ENCODE assay signal across 15 cellular contexts in the genomic region with DNA sequence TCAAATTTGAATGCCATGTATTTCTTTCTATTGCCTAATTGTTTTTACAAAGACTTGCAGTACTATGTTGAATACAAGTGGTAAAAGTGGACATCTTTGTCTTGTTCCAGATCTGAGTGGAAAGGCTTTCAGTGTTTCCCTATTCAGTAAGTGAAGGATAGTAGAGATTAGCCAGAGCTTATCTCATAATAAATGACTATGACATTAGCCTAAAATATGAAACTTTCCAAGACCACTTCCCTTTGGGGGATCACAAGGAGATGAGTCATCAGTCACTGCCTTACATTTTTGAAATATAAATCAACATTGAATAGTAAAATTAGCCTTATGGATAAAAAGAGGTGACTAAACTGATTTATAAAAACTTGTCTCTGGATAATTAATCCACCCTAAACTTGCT.
A peak's percentile ranks its signal among the peaks of the same experiment; 100 is the strongest.
DNase-seq lines count a peak whose midpoint lies in the region; ATAC-seq, FAIRE-seq and TF ChIP-seq lines count a peak whose summit lies in the region.
"Had no signal": no experiment of that assay in that cellular context is flagged by ENCODE, and none has a peak within 500 bp of the region (broad histone marks: within the 10 kb centered on the region; RNA-seq: fewer than 3 reads in every experiment).

No MANE protein-coding gene starts in this region.

- BruUV-seq in Calu3 (replicated peaks; lab: Mats Ljungman, UMichigan) (no TSS peak), PC-9 (replicated peaks; lab: Mats Ljungman, UMichigan) (no TSS peak)

- no peak for DNase-seq in Calu3
- DNase-seq in PC-9, result peak in 1 of 2 experiments; percentile 34
- DNase-seq in chondrocyte (ENCODE audit: low spot score), result no peak
- DNase-seq in keratinocyte (ENCODE audit: low read depth, low spot score), result peak; percentile 11
- no peak for DNase-seq in stimulated activated CD4-positive, alpha-beta T cell treated with anti-CD3 and anti-CD28 coated beads, Interleukin-1b, Interleukin-23, amount 100 ng/mL, for 48 hours
- no peak for DNase-seq in islet precursor cell
- DNase-seq in substantia nigra (lab: John Stamatoyannopoulos, UW), result no peak
- DNase-seq in naive thymus-derived CD4-positive, alpha-beta T cell, result no peak
- DNase-seq: activated B cell treated with CpG ODN at 0.5 μM for 24 hours; activated naive CD4-positive, alpha-beta T cell treated with anti-CD3 and anti-CD28 coated beads for 36 hours; DND-41; NCI-H1092 treated with DMSO at 0.1 percent for 48 hours; posterior cingulate gyrus had no signal

- no peaks in the 10 kb centered on the region for H3K36me3 ChIP-seq in PC-9 (ENCODE audit: low read depth)
- no peaks in the 10 kb centered on the region for H3K36me3 ChIP-seq in keratinocyte (ENCODE audit: control insufficient read depth in 2 of 2, extremely low read depth in 1 of 2, insufficient read depth in 2 of 2, low read length in 2 of 2)
- no peaks in the 10 kb centered on the region for H3K36me3 ChIP-seq in naive thymus-derived CD4-positive, alpha-beta T cell (ENCODE audit: control insufficient read depth in 2 of 3, insufficient read depth in 3 of 3, low read length in 3 of 3)
- H3K36me3 ChIP-seq: tibial nerve had no signal

- no peaks in the 10 kb centered on the region for H3K9me2 ChIP-seq in PC-9 (ENCODE audit: insufficient read depth)

- intact Hi-C loops in Calu3 (cut with micrococcal nuclease; ENCODE audit: unreplicated experiment) (no loop called here), PC-9 (cut with micrococcal nuclease; ENCODE audit: unreplicated experiment) (no loop called here)
- intact Hi-C loops in naive thymus-derived CD4-positive, alpha-beta T cell (cut with micrococcal nuclease), result no loop called here

- H4K20me1 ChIP-seq in PC-9 (ENCODE audit: insufficient read depth), result no peaks in the 10 kb centered on the region
- H4K20me1 ChIP-seq in keratinocyte (ENCODE audit: control insufficient read depth, extremely low read depth, insufficient read depth, low read length), result no peaks in the 10 kb centered on the region

- H3K9me3 Mint-ChIP-seq in Calu3 (ENCODE audit: low read depth, unreplicated experiment), result no peaks in the 10 kb centered on the region
- H3K9me3 Mint-ChIP-seq in chondrocyte (ENCODE audit: low read depth), result no peaks in the 10 kb centered on the region
- H3K9me3 Mint-ChIP-seq in naive thymus-derived CD4-positive, alpha-beta T cell, result peaks cover 0 to 9% (median 0%) of the 10 kb centered on the region in 11 donors
- H3K9me3 Mint-ChIP-seq: activated B cell treated with CpG ODN at 0.5 μM for 24 hours had no signal

- CTCF ChIA-PET in Calu3 (lab: Charles Lee) (no interaction called here), PC-9 (lab: Charles Lee) (no interaction called here)
- CTCF ChIA-PET in naive thymus-derived CD4-positive, alpha-beta T cell (lab: Charles Lee), result no interaction called here

- H3F3A ChIP-seq in PC-9 (ENCODE audit: insufficient read depth, low read depth), result peaks cover 9% of the 10 kb centered on the region; the same call in 1 of the 2 replicates

- H3K4me3 Mint-ChIP-seq in Calu3 (ENCODE audit: low read depth, unreplicated experiment), result no peak overlapping the region
- H3K4me3 Mint-ChIP-seq in chondrocyte (ENCODE audit: unreplicated experiment), result no peak overlapping the region
- H3K4me3 Mint-ChIP-seq in naive thymus-derived CD4-positive, alpha-beta T cell, result no peak overlapping the region
- H3K4me3 Mint-ChIP-seq: activated B cell treated with CpG ODN at 0.5 μM for 24 hours; activated naive CD4-positive, alpha-beta T cell treated with anti-CD3 and anti-CD28 coated beads for 36 hours; B cell had no signal

- 0 out of 2 replicates have a peak overlapping the region, but pooled peaks have one; percentile 26 for H3K4me2 ChIP-seq in PC-9
- H3K4me2 ChIP-seq in keratinocyte (ENCODE audit: control insufficient read depth, extremely low read depth, insufficient read depth, low read depth, low read length), result peak overlapping the region; percentile 72

- peak overlapping the region; percentile 56 for H3K9ac ChIP-seq in keratinocyte (ENCODE audit: control insufficient read depth, extremely low read depth, insufficient read depth, low read length)

- H3K36me3 Mint-ChIP-seq in Calu3 (ENCODE audit: insufficient read depth, unreplicated experiment), result peaks cover 15% of the 10 kb centered on the region
- no peaks in the 10 kb centered on the region for H3K36me3 Mint-ChIP-seq in chondrocyte (ENCODE audit: low read depth)
- H3K36me3 Mint-ChIP-seq in naive thymus-derived CD4-positive, alpha-beta T cell, result no peaks in the 10 kb centered on the region

- H3K27me3 Mint-ChIP-seq in Calu3 (ENCODE audit: unreplicated experiment) (no peaks in the 10 kb centered on the region), chondrocyte (ENCODE audit: low read depth) (no peaks in the 10 kb centered on the region)
- no peaks in the 10 kb centered on the region for H3K27me3 Mint-ChIP-seq in naive thymus-derived CD4-positive, alpha-beta T cell
- H3K27me3 Mint-ChIP-seq: activated B cell treated with CpG ODN at 0.5 μM for 24 hours, B cell had no signal

- peak; percentile 63 for FAIRE-seq in keratinocyte (lab: Jason Lieb, UNC)

- H3K4me1 Mint-ChIP-seq in Calu3 (ENCODE audit: low read depth, unreplicated experiment) (peaks cover 24% of the 10 kb centered on the region), chondrocyte (ENCODE audit: low read depth) (peaks cover 47% of the 10 kb centered on the region)
- H3K4me1 Mint-ChIP-seq in naive thymus-derived CD4-positive, alpha-beta T cell, result no peaks in the 10 kb centered on the region
- H3K4me1 Mint-ChIP-seq: activated B cell treated with CpG ODN at 0.5 μM for 24 hours, B cell had no signal

- TF ChIP-seq CTCF in Calu3 (IDR thresholded peaks at IDR 0.05; ENCODE audit: unreplicated experiment) (no peak), PC-9 (conservative IDR thresholded peaks at IDR 0.05) (no peak), chondrocyte (IDR thresholded peaks at IDR 0.05) (no peak), keratinocyte (optimal IDR thresholded peaks at IDR 0.05 in 1 of 3, IDR thresholded peaks at IDR 0.05 in 1 of 3, conservative IDR thresholded peaks at IDR 0.05 in 1 of 3; ENCODE audit: extremely low read depth in 1 of 3, insufficient read depth in 2 of 3, low read length in 3 of 3) (no peak)

- H3K9me1 ChIP-seq in keratinocyte (ENCODE audit: control insufficient read depth, extremely low read depth, insufficient read depth, low read length), result no peaks in the 10 kb centered on the region

- H3K79me2 ChIP-seq in PC-9 (ENCODE audit: low read depth), result no peaks in the 10 kb centered on the region
- peaks cover 7% of the 10 kb centered on the region for H3K79me2 ChIP-seq in keratinocyte (ENCODE audit: control insufficient read depth, insufficient read depth, low read length)

- dilution Hi-C loops in keratinocyte (cut with MboI; ENCODE audit: extremely low pct_ligation_motif_present, low sequenced_read_pairs), result no loop called here

- H3K4me1 ChIP-seq in PC-9 (replicated peaks; ENCODE audit: insufficient read depth) (peaks cover 29% of the 10 kb centered on the region), keratinocyte (ENCODE audit: control insufficient read depth, extremely low read depth, insufficient read depth, low read length) (peaks cover 22% of the 10 kb centered on the region)
- no peaks in the 10 kb centered on the region for H3K4me1 ChIP-seq in naive thymus-derived CD4-positive, alpha-beta T cell (ENCODE audit: control insufficient read depth in 2 of 2, insufficient read depth in 2 of 2, low read length in 2 of 2)

- ATAC-seq in naive thymus-derived CD4-positive, alpha-beta T cell, result no peak

- H3K27ac Mint-ChIP-seq in Calu3 (ENCODE audit: unreplicated experiment), result peak overlapping the region; percentile 95
- peak overlapping the region; percentile 81 for H3K27ac Mint-ChIP-seq in chondrocyte (ENCODE audit: unreplicated experiment)
- no peak overlapping the region for H3K27ac Mint-ChIP-seq in naive thymus-derived CD4-positive, alpha-beta T cell
- H3K27ac Mint-ChIP-seq: activated B cell treated with CpG ODN at 0.5 μM for 24 hours; activated naive CD4-positive, alpha-beta T cell treated with anti-CD3 and anti-CD28 coated beads for 36 hours; B cell had no signal

- POLR2A ChIA-PET in PC-9 (lab: Charles Lee; ENCODE audit: unreplicated experiment), result no interaction called here
- POLR2A ChIA-PET in naive thymus-derived CD4-positive, alpha-beta T cell (lab: Charles Lee), result no interaction called here

- H3K27me3 ChIP-seq in PC-9 (ENCODE audit: insufficient read depth, low read depth) (no peaks in the 10 kb centered on the region), keratinocyte (ENCODE audit: control insufficient read depth, extremely low read depth, insufficient read depth, low read length) (no peaks in the 10 kb centered on the region)
- H3K27me3 ChIP-seq in naive thymus-derived CD4-positive, alpha-beta T cell (ENCODE audit: control insufficient read depth in 2 of 2, insufficient read depth in 2 of 2, low read length in 2 of 2), result no peaks in the 10 kb centered on the region
- H3K27me3 ChIP-seq: tibial nerve had no signal

- H2AFZ ChIP-seq in PC-9 (no peak overlapping the region), keratinocyte (ENCODE audit: control insufficient read depth, low read length) (peak overlapping the region; percentile 20)

- H3K4me3 ChIP-seq in PC-9 (no peak overlapping the region), keratinocyte (ENCODE audit: control insufficient read depth in 2 of 3, extremely low read depth in 1 of 3, insufficient read depth in 2 of 3, low read depth in 1 of 3, low read length in 3 of 3) (peak overlapping the region in 2 of 3 experiments; percentile 24 to 41)
- no peak overlapping the region for H3K4me3 ChIP-seq in naive thymus-derived CD4-positive, alpha-beta T cell (ENCODE audit: low read length)
- H3K4me3 ChIP-seq: tibial nerve had no signal

- H3K9me3 ChIP-seq in PC-9 (ENCODE audit: insufficient read depth, low read depth) (no peaks in the 10 kb centered on the region), keratinocyte (ENCODE audit: control insufficient read depth, low read depth, low read length) (no peaks in the 10 kb centered on the region)
- H3K9me3 ChIP-seq in naive thymus-derived CD4-positive, alpha-beta T cell (ENCODE audit: control insufficient read depth in 2 of 3, low read length in 3 of 3), result no peaks in the 10 kb centered on the region
- H3K9me3 ChIP-seq: tibial nerve had no signal

- H3K27ac ChIP-seq in PC-9 (peak overlapping the region; percentile 92), keratinocyte (ENCODE audit: control insufficient read depth, insufficient read depth, low read length) (peak overlapping the region; percentile 97), substantia nigra (ENCODE audit: low read depth, low read length, poor library complexity, severe bottlenecking) (no peak overlapping the region)
- no peak overlapping the region for H3K27ac ChIP-seq in naive thymus-derived CD4-positive, alpha-beta T cell (ENCODE audit: low read depth, low read length)

Comparison
In these comparisons a context has a peak if more than half of its experiments do, and no peak if none do; other contexts are left out.
1. H3K27ac Mint-ChIP-seq: peak in Calu3 (single experiment) and chondrocyte (single experiment); none in naive thymus-derived CD4-positive, alpha-beta T cell (0 of 9).
2. H3K27ac ChIP-seq: peak in PC-9 (single experiment) and keratinocyte (single experiment); none in substantia nigra (single experiment) and naive thymus-derived CD4-positive, alpha-beta T cell (single experiment).
3. H3K4me3 ChIP-seq: peak in keratinocyte (2 of 3); none in PC-9 (single experiment) and naive thymus-derived CD4-positive, alpha-beta T cell (single experiment).